10 cellular contexts compared by ENCODE assay signal in the genomic region with DNA sequence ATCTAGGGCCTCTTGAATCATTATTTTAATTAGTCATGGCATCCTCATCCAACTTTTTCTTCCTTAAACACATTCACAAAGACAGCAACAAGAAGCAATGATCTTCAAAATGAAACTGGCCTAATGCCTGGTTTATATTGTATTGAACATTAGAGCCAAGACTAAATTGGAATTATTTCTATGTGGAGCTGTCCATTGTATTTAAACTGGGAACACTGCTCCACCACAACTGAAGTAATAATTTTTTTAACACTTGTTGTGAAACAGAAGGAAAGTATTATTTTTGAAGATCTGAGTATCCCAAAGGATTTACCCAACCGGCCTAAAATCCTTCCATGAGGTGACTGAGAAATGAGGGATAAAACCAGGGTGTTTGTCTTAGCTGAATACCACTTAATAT. TPM values are rescaled to one million over a fixed set of nuclear protein-coding genes. Genes with fewer than 3 reads are reported as not detected.
"Had no signal": no experiment of that assay in that cellular context is flagged by ENCODE, and none has a peak within 500 bp of the region (broad histone marks: within the 10 kb centered on the region; RNA-seq: fewer than 3 reads in every experiment).

No MANE protein-coding gene starts in this region.

- H3K36me3 ChIP-seq: HAP-1 had no signal

- DNase-seq: GM23248, GOT3, H7, H9, HCEC 1CT, HFFc6 had no signal

- ATAC-seq: GM23338, HCT116 had no signal

- H3K27ac ChIP-seq: GM23248 had no signal

- H3K4me1 ChIP-seq: HAP-1 had no signal

- H3K4me3 ChIP-seq: GM23248, GM23338, HAP-1 had no signal

- H3K9me3 ChIP-seq: HAP-1 had no signal

RNA-seq across cellular contexts. Expression of a gene that starts 6.9 kb away (rescaled TPM):
- total RNA-seq: GM23248, HFFc6 had no signal
- polyA plus RNA-seq: GM23248 had no signal

RNA-seq across cellular contexts. Expression of a gene that starts 44.9 kb away (rescaled TPM):
- total RNA-seq: GM23248, H4, H9, HFFc6 had no signal
- polyA plus RNA-seq: GM23248 had no signal
